10 cellular contexts compared by ENCODE assay signal in the genomic region with DNA sequence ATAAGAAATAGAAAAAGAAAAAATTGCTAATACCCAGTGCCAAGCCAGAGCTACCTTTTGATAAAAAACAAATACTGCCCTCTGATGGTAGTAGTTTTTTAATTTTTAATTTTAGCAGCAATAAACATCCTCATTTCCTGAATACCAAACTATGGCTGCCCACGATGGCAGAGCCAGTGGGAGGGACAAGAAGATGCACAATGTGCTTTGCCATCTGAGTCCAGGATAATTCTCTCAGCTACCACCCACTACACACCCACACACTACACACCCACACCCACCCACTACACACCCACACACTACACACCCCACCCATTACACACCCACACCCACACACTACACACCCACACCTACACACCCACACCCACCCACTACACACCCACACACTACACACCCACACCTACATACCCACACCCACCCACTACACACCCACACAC. TPM values are rescaled to one million over a fixed set of nuclear protein-coding genes. Genes with fewer than 3 reads are reported as not detected.
A peak's percentile ranks its signal among the peaks of the same experiment; 100 is the strongest.
DNase-seq lines count a peak whose midpoint lies in the region; ATAC-seq and TF ChIP-seq lines count a peak whose summit lies in the region.
"Had no signal": no experiment of that assay in that cellular context is flagged by ENCODE, and none has a peak within 500 bp of the region (broad histone marks: within the 10 kb centered on the region; RNA-seq: fewer than 3 reads in every experiment).

No MANE protein-coding gene starts in this region.

- CTCF ChIA-PET in Caco-2 (lab: Charles Lee): interaction anchor here (0.6 to 0.7 kb wide), 2 partner anchors 248 to 573 kb away, joined by 3 to 4 read pairs; no protein-coding TSS in a partner anchor

- no peaks in the 10 kb centered on the region for H3K9me3 ChIP-seq in Caco-2

- H3K4me3 ChIP-seq in astrocyte of the spinal cord (ENCODE audit: low read depth, low read length) (no peak overlapping the region), Caco-2 (ENCODE audit: low read depth, low read length) (no peak overlapping the region), coronary artery (no peak overlapping the region)

- POLR2A ChIA-PET in Caco-2 (lab: Charles Lee): no interaction called here

- no peaks in the 10 kb centered on the region for H3K27me3 Mint-ChIP-seq in activated naive CD4-positive, alpha-beta T cell treated with anti-CD3 and anti-CD28 coated beads, Interleukin-2, amount 50 U/mL, for 24 hours
- no peaks in the 10 kb centered on the region for H3K27me3 Mint-ChIP-seq in Caco-2 (ENCODE audit: insufficient read depth, unreplicated experiment)
- H3K27me3 Mint-ChIP-seq in stimulated activated memory B cell treated with anti-CD40 and anti-IgM and Interleukin-4, amounts not matched to agents 10 μg/mL and 1 μg/mL and 100 μg/mL, for 72 hours: no peaks in the 10 kb centered on the region

- no peaks in the 10 kb centered on the region for H3K4me1 Mint-ChIP-seq in activated naive CD4-positive, alpha-beta T cell treated with anti-CD3 and anti-CD28 coated beads, Interleukin-2, amount 50 U/mL, for 24 hours
- H3K4me1 Mint-ChIP-seq in Caco-2 (ENCODE audit: low read depth, unreplicated experiment): no peaks in the 10 kb centered on the region
- H3K4me1 Mint-ChIP-seq in stimulated activated memory B cell treated with anti-CD40 and anti-IgM and Interleukin-4, amounts not matched to agents 10 μg/mL and 1 μg/mL and 100 μg/mL, for 72 hours: peaks cover 28% of the 10 kb centered on the region

- no peak overlapping the region for H3K27ac ChIP-seq in coronary artery

- no peaks in the 10 kb centered on the region for H3K27me3 ChIP-seq in Caco-2 (replicated peaks; ENCODE audit: control insufficient read depth, insufficient read depth, low read length)

- BruUV-seq in Caco-2 (replicated peaks; lab: Mats Ljungman, UMichigan): no TSS peak

- TF ChIP-seq CTCF in astrocyte of the spinal cord (IDR thresholded peaks at IDR 0.05; ENCODE audit: low read depth, low read length): peak; percentile 3
- TF ChIP-seq CTCF in Caco-2 (IDR thresholded peaks at IDR 0.05; ENCODE audit: insufficient read depth in 1 of 2, low read depth in 1 of 2, low read length in 1 of 2, severe bottlenecking in 1 of 2, unreplicated experiment in 1 of 2): no peak
- no peak for TF ChIP-seq CTCF in coronary artery (IDR thresholded peaks at IDR 0.05)

- no peaks in the 10 kb centered on the region for H3K36me3 Mint-ChIP-seq in activated naive CD4-positive, alpha-beta T cell treated with anti-CD3 and anti-CD28 coated beads, Interleukin-2, amount 50 U/mL, for 24 hours
- peaks cover 5% of the 10 kb centered on the region for H3K36me3 Mint-ChIP-seq in Caco-2 (ENCODE audit: insufficient read depth, unreplicated experiment)
- H3K36me3 Mint-ChIP-seq in stimulated activated memory B cell treated with anti-CD40 and anti-IgM and Interleukin-4, amounts not matched to agents 10 μg/mL and 1 μg/mL and 100 μg/mL, for 72 hours: no peaks in the 10 kb centered on the region
- H3K36me3 Mint-ChIP-seq: activated naive CD4-positive, alpha-beta T cell treated with anti-CD3 and anti-CD28 coated beads, Interleukin-2, amount 50 U/mL, for 72 hours had no signal

- no peaks in the 10 kb centered on the region for H3K4me1 ChIP-seq in Caco-2

- in situ Hi-C loops in astrocyte of the spinal cord (cut with HindIII; ENCODE audit: low sequenced_read_pairs): no loop called here

- no peak for DNase-seq in activated naive CD4-positive, alpha-beta T cell (lab: John Stamatoyannopoulos, UW)
- DNase-seq in NCI-H2196 treated with DMSO at 0.1 percent for 48 hours (lab: John Stamatoyannopoulos, UW; ENCODE audit: unreplicated experiment): peak; percentile 29
- no peak for DNase-seq in astrocyte of the spinal cord (ENCODE audit: low read depth, low spot score)
- peak; percentile 6 for DNase-seq in stimulated activated CD4-positive, alpha-beta T cell treated with anti-CD3 and anti-CD28 coated beads, Interleukin-4, amount 100 ng/mL, for 1 hour
- no peak for DNase-seq in Caco-2
- no peak for DNase-seq in coronary artery (ENCODE audit: low spot score)
- DNase-seq: NK-92 treated with Interleukin-12 subunit alpha and Interleukin-12 subunit beta, amount 100 ng/mL, for 24 hours had no signal

- no peak overlapping the region for H3K4me3 Mint-ChIP-seq in activated naive CD4-positive, alpha-beta T cell treated with anti-CD3 and anti-CD28 coated beads, Interleukin-2, amount 50 U/mL, for 24 hours
- no peak overlapping the region for H3K4me3 Mint-ChIP-seq in Caco-2 (ENCODE audit: unreplicated experiment)
- H3K4me3 Mint-ChIP-seq in stimulated activated memory B cell treated with anti-CD40 and anti-IgM and Interleukin-4, amounts not matched to agents 10 μg/mL and 1 μg/mL and 100 μg/mL, for 72 hours: no peak overlapping the region

- peak overlapping the region; percentile 35 for H3K27ac Mint-ChIP-seq in activated naive CD4-positive, alpha-beta T cell treated with anti-CD3 and anti-CD28 coated beads, Interleukin-2, amount 50 U/mL, for 24 hours
- H3K27ac Mint-ChIP-seq in Caco-2 (ENCODE audit: unreplicated experiment): no peak overlapping the region
- no peak overlapping the region for H3K27ac Mint-ChIP-seq in stimulated activated memory B cell treated with anti-CD40 and anti-IgM and Interleukin-4, amounts not matched to agents 10 μg/mL and 1 μg/mL and 100 μg/mL, for 72 hours
- H3K27ac Mint-ChIP-seq: activated naive CD4-positive, alpha-beta T cell treated with anti-CD3 and anti-CD28 coated beads, Interleukin-2, amount 50 U/mL, for 72 hours had no signal

- H3K36me3 ChIP-seq in Caco-2 (ENCODE audit: control insufficient read depth, insufficient read depth, low read length): no peaks in the 10 kb centered on the region

- no peaks in the 10 kb centered on the region for H3K9me3 Mint-ChIP-seq in activated naive CD4-positive, alpha-beta T cell treated with anti-CD3 and anti-CD28 coated beads, Interleukin-2, amount 50 U/mL, for 24 hours
- no peaks in the 10 kb centered on the region for H3K9me3 Mint-ChIP-seq in Caco-2 (ENCODE audit: unreplicated experiment)
- no peaks in the 10 kb centered on the region for H3K9me3 Mint-ChIP-seq in stimulated activated memory B cell treated with anti-CD40 and anti-IgM and Interleukin-4, amounts not matched to agents 10 μg/mL and 1 μg/mL and 100 μg/mL, for 72 hours
- H3K9me3 Mint-ChIP-seq: activated naive CD4-positive, alpha-beta T cell treated with anti-CD3 and anti-CD28 coated beads, Interleukin-2, amount 50 U/mL, for 72 hours had no signal

- intact Hi-C loops in Caco-2 (cut with micrococcal nuclease; ENCODE audit: unreplicated experiment): no loop called here

- ATAC-seq in stimulated activated memory B cell treated with anti-CD40 and anti-IgM and Interleukin-4, amounts not matched to agents 10 μg/mL and 1 μg/mL and 100 μg/mL, for 72 hours: no peak

RNA-seq across cellular contexts. Expression of gene CEP19, which starts 17.8 kb away (rescaled TPM):
- 1.6 and 1.7 TPM in 2 replicates for total RNA-seq in Caco-2 (2022)

RNA-seq across cellular contexts. Expression of gene PIGX, which starts 18.0 kb away (rescaled TPM):
- 24.6 and 31.1 TPM in 2 replicates for total RNA-seq in Caco-2 (2022)

RNA-seq across cellular contexts. Expression of gene PAK2, which starts 45.4 kb away (rescaled TPM):
- total RNA-seq in Caco-2 (2022): 73.7 and 89.6 TPM in 2 replicates

RNA-seq across cellular contexts. Expression of gene NRROS, which starts 54.7 kb away (rescaled TPM):
- total RNA-seq in Caco-2 (2022): 1.5 and 2.0 TPM in 2 replicates

Comparison
In these comparisons a context has a peak if more than half of its experiments do, and no peak if none do; other contexts are left out.
1. DNase-seq: peak in NCI-H2196 treated with DMSO at 0.1 percent for 48 hours (single experiment) and stimulated activated CD4-positive, alpha-beta T cell treated with anti-CD3 and anti-CD28 coated beads, Interleukin-4, amount 100 ng/mL, for 1 hour (single experiment); none in activated naive CD4-positive, alpha-beta T cell (0 of 4), astrocyte of the spinal cord (single experiment), Caco-2 (0 of 2) and coronary artery (single experiment).